Comparison of ENCODE assay signal across 1 cellular context in the genomic region with DNA sequence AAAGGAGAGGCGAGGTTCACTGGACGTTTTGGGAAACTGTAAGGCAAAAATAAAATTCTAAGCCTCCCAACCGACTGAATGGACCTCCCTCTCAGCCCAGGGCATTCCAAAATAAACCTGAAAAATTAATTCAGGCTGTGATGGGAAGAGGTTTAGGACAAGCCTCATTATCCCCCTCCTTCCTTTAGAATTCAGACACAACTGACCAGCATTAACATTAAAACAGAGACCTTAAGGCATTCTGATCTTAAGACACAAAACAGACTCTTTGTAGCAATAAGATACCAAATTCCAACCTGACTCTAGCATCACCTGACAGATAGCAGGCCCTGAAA.
TF ChIP-seq lines count a peak whose summit lies in the region.

No MANE protein-coding gene starts in this region.

TF ChIP-seq in HepG2, 621 proteins besides CTCF, POLR2A, EP300 and RAD21 (continued from another document):
- TF ChIP-seq, protein P1, sequence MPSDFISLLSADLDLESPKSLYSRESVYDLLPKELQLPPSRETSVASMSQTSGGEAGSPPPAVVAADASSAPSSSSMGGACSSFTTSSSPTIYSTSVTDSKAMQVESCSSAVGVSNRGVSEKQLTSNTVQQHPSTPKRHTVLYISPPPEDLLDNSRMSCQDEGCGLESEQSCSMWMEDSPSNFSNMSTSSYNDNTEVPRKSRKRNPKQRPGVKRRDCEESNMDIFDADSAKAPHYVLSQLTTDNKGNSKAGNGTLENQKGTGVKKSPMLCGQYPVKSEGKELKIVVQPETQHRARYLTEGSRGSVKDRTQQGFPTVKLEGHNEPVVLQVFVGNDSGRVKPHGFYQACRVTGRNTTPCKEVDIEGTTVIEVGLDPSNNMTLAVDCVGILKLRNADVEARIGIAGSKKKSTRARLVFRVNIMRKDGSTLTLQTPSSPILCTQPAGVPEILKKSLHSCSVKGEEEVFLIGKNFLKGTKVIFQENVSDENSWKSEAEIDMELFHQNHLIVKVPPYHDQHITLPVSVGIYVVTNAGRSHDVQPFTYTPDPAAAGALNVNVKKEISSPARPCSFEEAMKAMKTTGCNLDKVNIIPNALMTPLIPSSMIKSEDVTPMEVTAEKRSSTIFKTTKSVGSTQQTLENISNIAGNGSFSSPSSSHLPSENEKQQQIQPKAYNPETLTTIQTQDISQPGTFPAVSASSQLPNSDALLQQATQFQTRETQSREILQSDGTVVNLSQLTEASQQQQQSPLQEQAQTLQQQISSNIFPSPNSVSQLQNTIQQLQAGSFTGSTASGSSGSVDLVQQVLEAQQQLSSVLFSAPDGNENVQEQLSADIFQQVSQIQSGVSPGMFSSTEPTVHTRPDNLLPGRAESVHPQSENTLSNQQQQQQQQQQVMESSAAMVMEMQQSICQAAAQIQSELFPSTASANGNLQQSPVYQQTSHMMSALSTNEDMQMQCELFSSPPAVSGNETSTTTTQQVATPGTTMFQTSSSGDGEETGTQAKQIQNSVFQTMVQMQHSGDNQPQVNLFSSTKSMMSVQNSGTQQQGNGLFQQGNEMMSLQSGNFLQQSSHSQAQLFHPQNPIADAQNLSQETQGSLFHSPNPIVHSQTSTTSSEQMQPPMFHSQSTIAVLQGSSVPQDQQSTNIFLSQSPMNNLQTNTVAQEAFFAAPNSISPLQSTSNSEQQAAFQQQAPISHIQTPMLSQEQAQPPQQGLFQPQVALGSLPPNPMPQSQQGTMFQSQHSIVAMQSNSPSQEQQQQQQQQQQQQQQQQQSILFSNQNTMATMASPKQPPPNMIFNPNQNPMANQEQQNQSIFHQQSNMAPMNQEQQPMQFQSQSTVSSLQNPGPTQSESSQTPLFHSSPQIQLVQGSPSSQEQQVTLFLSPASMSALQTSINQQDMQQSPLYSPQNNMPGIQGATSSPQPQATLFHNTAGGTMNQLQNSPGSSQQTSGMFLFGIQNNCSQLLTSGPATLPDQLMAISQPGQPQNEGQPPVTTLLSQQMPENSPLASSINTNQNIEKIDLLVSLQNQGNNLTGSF (CRISPR knock-in tag; IDR thresholded peaks at IDR 0.05), result 0 out of 2 replicates have a peak, but pooled peaks have one; percentile 7
- TF ChIP-seq, protein P2, sequence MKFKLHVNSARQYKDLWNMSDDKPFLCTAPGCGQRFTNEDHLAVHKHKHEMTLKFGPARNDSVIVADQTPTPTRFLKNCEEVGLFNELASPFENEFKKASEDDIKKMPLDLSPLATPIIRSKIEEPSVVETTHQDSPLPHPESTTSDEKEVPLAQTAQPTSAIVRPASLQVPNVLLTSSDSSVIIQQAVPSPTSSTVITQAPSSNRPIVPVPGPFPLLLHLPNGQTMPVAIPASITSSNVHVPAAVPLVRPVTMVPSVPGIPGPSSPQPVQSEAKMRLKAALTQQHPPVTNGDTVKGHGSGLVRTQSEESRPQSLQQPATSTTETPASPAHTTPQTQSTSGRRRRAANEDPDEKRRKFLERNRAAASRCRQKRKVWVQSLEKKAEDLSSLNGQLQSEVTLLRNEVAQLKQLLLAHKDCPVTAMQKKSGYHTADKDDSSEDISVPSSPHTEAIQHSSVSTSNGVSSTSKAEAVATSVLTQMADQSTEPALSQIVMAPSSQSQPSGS (CRISPR knock-in tag; IDR thresholded peaks at IDR 0.05), result 0 out of 2 replicates have a peak, but pooled peaks have one; percentile 8
- TF ChIP-seq MAFK (conservative IDR thresholded peaks at IDR 0.05 in 1 of 2, IDR thresholded peaks at IDR 0.05 in 1 of 2; ENCODE audit: low read length in 2 of 2), result no peak
- no peak for TF ChIP-seq POGZ (CRISPR knock-in tag; IDR thresholded peaks at IDR 0.05)
- TF ChIP-seq ZNF235 (CRISPR knock-in tag; IDR thresholded peaks at IDR 0.05; ENCODE audit: borderline replicate concordance), result no peak
- TF ChIP-seq, protein P3, sequence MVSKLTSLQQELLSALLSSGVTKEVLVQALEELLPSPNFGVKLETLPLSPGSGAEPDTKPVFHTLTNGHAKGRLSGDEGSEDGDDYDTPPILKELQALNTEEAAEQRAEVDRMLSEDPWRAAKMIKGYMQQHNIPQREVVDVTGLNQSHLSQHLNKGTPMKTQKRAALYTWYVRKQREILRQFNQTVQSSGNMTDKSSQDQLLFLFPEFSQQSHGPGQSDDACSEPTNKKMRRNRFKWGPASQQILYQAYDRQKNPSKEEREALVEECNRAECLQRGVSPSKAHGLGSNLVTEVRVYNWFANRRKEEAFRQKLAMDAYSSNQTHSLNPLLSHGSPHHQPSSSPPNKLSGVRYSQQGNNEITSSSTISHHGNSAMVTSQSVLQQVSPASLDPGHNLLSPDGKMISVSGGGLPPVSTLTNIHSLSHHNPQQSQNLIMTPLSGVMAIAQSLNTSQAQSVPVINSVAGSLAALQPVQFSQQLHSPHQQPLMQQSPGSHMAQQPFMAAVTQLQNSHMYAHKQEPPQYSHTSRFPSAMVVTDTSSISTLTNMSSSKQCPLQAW (CRISPR knock-in tag; IDR thresholded peaks at IDR 0.05), result peak; percentile 8
- TF ChIP-seq, protein P4, sequence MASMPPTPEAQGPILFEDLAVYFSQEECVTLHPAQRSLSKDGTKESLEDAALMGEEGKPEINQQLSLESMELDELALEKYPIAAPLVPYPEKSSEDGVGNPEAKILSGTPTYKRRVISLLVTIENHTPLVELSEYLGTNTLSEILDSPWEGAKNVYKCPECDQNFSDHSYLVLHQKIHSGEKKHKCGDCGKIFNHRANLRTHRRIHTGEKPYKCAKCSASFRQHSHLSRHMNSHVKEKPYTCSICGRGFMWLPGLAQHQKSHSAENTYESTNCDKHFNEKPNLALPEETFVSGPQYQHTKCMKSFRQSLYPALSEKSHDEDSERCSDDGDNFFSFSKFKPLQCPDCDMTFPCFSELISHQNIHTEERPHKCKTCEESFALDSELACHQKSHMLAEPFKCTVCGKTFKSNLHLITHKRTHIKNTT (CRISPR knock-in tag; IDR thresholded peaks at IDR 0.05), result no peak
- no peak for TF ChIP-seq RCOR2 (CRISPR knock-in tag; IDR thresholded peaks at IDR 0.05)
- TF ChIP-seq ZNF333 (CRISPR knock-in tag; IDR thresholded peaks at IDR 0.05; ENCODE audit: borderline replicate concordance), result no peak
- TF ChIP-seq, protein P5, sequence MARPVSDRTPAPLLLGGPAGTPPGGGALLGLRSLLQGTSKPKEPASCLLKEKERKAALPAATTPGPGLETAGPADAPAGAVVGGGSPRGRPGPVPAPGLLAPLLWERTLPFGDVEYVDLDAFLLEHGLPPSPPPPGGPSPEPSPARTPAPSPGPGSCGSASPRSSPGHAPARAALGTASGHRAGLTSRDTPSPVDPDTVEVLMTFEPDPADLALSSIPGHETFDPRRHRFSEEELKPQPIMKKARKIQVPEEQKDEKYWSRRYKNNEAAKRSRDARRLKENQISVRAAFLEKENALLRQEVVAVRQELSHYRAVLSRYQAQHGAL (CRISPR knock-in tag; IDR thresholded peaks at IDR 0.05; ENCODE audit: not compliant biosample characterization), result peak; percentile 38
- TF ChIP-seq, protein P6, sequence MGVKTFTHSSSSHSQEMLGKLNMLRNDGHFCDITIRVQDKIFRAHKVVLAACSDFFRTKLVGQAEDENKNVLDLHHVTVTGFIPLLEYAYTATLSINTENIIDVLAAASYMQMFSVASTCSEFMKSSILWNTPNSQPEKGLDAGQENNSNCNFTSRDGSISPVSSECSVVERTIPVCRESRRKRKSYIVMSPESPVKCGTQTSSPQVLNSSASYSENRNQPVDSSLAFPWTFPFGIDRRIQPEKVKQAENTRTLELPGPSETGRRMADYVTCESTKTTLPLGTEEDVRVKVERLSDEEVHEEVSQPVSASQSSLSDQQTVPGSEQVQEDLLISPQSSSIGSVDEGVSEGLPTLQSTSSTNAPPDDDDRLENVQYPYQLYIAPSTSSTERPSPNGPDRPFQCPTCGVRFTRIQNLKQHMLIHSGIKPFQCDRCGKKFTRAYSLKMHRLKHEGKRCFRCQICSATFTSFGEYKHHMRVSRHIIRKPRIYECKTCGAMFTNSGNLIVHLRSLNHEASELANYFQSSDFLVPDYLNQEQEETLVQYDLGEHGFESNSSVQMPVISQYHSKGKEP (CRISPR knock-in tag; IDR thresholded peaks at IDR 0.05), result no peak
- TF ChIP-seq TOE1 (CRISPR knock-in tag; IDR thresholded peaks at IDR 0.05), result 0 out of 2 replicates have a peak, but pooled peaks have one; percentile 6
- no peak for TF ChIP-seq RORA (CRISPR knock-in tag; IDR thresholded peaks at IDR 0.05)
- 0 out of 2 replicates have a peak, but pooled peaks have one; percentile 12 for TF ChIP-seq ZFP1 (CRISPR knock-in tag; IDR thresholded peaks at IDR 0.05)
- TF ChIP-seq, protein P7, sequence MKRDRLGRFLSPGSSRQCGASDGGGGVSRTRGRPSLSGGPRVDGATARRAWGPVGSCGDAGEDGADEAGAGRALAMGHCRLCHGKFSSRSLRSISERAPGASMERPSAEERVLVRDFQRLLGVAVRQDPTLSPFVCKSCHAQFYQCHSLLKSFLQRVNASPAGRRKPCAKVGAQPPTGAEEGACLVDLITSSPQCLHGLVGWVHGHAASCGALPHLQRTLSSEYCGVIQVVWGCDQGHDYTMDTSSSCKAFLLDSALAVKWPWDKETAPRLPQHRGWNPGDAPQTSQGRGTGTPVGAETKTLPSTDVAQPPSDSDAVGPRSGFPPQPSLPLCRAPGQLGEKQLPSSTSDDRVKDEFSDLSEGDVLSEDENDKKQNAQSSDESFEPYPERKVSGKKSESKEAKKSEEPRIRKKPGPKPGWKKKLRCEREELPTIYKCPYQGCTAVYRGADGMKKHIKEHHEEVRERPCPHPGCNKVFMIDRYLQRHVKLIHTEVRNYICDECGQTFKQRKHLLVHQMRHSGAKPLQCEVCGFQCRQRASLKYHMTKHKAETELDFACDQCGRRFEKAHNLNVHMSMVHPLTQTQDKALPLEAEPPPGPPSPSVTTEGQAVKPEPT (CRISPR knock-in tag; IDR thresholded peaks at IDR 0.05; ENCODE audit: low read depth), result peak; percentile 100
- TF ChIP-seq ZKSCAN5 (CRISPR knock-in tag; IDR thresholded peaks at IDR 0.05), result 0 out of 2 replicates have a peak, but pooled peaks have one; percentile 12
- peak; percentile 18; the same call in 1 of the 2 replicates for TF ChIP-seq ZNF501 (CRISPR knock-in tag; IDR thresholded peaks at IDR 0.05)
- TF ChIP-seq, protein P8, sequence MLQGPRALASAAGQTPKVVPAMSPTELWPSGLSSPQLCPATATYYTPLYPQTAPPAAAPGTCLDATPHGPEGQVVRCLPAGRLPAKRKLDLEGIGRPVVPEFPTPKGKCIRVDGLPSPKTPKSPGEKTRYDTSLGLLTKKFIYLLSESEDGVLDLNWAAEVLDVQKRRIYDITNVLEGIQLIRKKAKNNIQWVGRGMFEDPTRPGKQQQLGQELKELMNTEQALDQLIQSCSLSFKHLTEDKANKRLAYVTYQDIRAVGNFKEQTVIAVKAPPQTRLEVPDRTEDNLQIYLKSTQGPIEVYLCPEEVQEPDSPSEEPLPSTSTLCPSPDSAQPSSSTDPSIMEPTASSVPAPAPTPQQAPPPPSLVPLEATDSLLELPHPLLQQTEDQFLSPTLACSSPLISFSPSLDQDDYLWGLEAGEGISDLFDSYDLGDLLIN (CRISPR knock-in tag; IDR thresholded peaks at IDR 0.05; ENCODE audit: borderline replicate concordance), result no peak
- TF ChIP-seq, protein P9, sequence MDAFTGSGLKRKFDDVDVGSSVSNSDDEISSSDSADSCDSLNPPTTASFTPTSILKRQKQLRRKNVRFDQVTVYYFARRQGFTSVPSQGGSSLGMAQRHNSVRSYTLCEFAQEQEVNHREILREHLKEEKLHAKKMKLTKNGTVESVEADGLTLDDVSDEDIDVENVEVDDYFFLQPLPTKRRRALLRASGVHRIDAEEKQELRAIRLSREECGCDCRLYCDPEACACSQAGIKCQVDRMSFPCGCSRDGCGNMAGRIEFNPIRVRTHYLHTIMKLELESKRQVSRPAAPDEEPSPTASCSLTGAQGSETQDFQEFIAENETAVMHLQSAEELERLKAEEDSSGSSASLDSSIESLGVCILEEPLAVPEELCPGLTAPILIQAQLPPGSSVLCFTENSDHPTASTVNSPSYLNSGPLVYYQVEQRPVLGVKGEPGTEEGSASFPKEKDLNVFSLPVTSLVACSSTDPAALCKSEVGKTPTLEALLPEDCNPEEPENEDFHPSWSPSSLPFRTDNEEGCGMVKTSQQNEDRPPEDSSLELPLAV (CRISPR knock-in tag; conservative IDR thresholded peaks at IDR 0.05; ENCODE audit: low read depth), result no peak
- no peak for TF ChIP-seq ZNF101 (CRISPR knock-in tag; IDR thresholded peaks at IDR 0.05; ENCODE audit: borderline replicate concordance, low read depth)
- TF ChIP-seq SOX5 (CRISPR knock-in tag; IDR thresholded peaks at IDR 0.05; ENCODE audit: borderline replicate concordance), result 0 out of 2 replicates have a peak, but pooled peaks have one; percentile 2
- 0 out of 2 replicates have a peak, but pooled peaks have one; percentile 6 for TF ChIP-seq BRD4 (CRISPR knock-in tag; IDR thresholded peaks at IDR 0.05)
- no peak for TF ChIP-seq ZNF550 (CRISPR knock-in tag; IDR thresholded peaks at IDR 0.05; ENCODE audit: borderline replicate concordance)
